Comparison of ENCODE assay signal across 1 cellular context in the genomic region with DNA sequence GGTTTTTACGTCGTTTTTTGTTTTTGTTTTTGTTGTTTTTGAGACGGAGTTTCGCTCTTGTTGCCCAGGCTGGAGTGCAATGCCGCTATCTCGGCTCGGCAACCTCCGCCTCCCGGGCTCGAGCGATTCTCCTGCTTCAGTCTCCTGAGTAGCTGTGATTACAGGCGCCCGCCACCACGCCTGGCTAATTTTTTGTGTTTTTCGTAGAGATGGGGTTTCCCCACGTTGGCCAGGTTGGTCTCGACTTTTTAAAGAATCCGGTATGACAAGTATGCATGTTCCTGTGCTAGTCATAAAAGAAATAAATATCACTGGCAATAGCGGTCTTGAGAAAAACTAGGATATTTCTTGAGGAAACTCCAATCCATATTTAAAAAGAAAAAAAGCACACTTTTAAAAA.
TF ChIP-seq lines count a peak whose summit lies in the region.

No MANE protein-coding gene starts in this region.

TF ChIP-seq in HCT116, 20 proteins besides CTCF, POLR2A, EP300 and RAD21 (continued from another document):
- TF ChIP-seq EGR1 (IDR thresholded peaks at IDR 0.05; ENCODE audit: low read depth) (no peak), SIN3A (IDR thresholded peaks at IDR 0.05; ENCODE audit: low read depth) (no peak), POLR2AphosphoS5 (IDR thresholded peaks at IDR 0.05; ENCODE audit: low read depth, low read length) (no peak)
